ENCODE assay signal across 14 cellular contexts in the genomic region with DNA sequence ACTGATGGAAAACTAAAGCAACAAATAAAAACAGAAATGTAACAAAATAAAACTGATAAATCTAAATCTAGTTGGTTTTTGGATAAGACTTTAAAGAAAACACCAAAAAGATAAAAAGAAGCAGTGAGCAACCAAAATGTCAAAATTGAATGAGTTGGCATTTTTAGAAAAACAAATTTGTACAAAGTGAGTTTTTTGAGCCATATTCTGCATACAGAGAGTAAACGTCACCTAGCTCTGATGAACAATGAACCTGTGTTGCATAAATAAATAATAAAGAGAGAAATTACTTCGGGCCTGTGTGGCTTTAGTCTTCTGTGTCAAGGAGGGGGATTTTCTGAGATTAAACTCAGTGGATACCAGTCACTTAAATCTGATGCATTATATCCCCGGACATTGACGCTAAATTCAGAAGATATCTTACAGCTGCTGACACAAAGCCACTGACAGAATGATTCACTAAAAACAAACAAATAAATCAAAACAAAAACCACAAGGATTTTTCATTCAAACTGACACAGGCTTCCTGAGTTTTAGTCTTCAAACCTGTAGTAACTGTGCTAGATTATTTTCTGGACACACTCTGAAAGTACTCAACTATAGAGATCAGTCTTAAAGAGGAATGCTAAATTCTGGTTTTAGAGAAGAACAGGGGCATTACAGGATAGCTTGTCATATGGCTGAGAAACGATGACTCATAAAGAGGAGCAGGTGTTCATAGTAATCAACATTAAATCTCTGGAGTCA.
DNase-seq lines count a peak whose midpoint lies in the region; ATAC-seq and TF ChIP-seq lines count a peak whose summit lies in the region.
"Had no signal": no experiment of that assay in that cellular context is flagged by ENCODE, and none has a peak within 500 bp of the region (broad histone marks: within the 10 kb centered on the region; RNA-seq: fewer than 3 reads in every experiment).

No MANE protein-coding gene starts in this region.

- H3K4me1 ChIP-seq in GM23248 (ENCODE audit: insufficient read depth) (no peaks in the 10 kb centered on the region), Panc1 (ENCODE audit: control insufficient read depth, insufficient read depth, low read length) (no peaks in the 10 kb centered on the region), mesendoderm (ENCODE audit: control insufficient read depth, low read depth, low read length) (no peaks in the 10 kb centered on the region)

- H3K4me3 ChIP-seq in GM23248 (no peak overlapping the region), Panc1 (ENCODE audit: low read depth in 2 of 2, low read length in 2 of 2) (peak overlapping the region in 1 of 2 experiments; percentile 1; a peak in 1 of 4 replicates), mesendoderm (ENCODE audit: low read length) (no peak overlapping the region)

- POLR2A ChIA-PET in Panc1 (lab: Charles Lee) = no interaction called here

- in situ Hi-C loops in GM23248 (cut with MboI) (no loop called here), Panc1 (cut with HindIII; ENCODE audit: low pct_unique_long_range_greater_than_20kb, low sequenced_read_pairs) (no loop called here), KBM-7 (cut with MboI; ENCODE audit: low pct_unique_long_range_greater_than_20kb, low sequenced_read_pairs) (no loop called here)

- H3K27ac Mint-ChIP-seq in activated CD8-positive, alpha-beta memory T cell treated with anti-CD3 and anti-CD28 coated beads, Interleukin-2, amount 10 ng/mL, durations not matched to agents 7 days and 5 days = no peak overlapping the region
- H3K27ac Mint-ChIP-seq: memory B cell; stimulated activated naive CD8-positive, alpha-beta T cell treated with anti-CD3 and anti-CD28 coated beads, Interleukin-15, amount 100 ng/mL, for 72 hours had no signal

- CTCF ChIA-PET in Panc1 (lab: Charles Lee) = no interaction called here
- CTCF ChIA-PET in activated CD8-positive, alpha-beta memory T cell treated with anti-CD3 and anti-CD28 coated beads, Interleukin-2, amount 10 ng/mL, durations not matched to agents 7 days and 5 days (lab: Charles Lee) = no interaction called here

- no peaks in the 10 kb centered on the region for H3K27me3 Mint-ChIP-seq in activated CD8-positive, alpha-beta memory T cell treated with anti-CD3 and anti-CD28 coated beads, Interleukin-2, amount 10 ng/mL, durations not matched to agents 7 days and 5 days
- H3K27me3 Mint-ChIP-seq: memory B cell; stimulated activated naive CD8-positive, alpha-beta T cell treated with anti-CD3 and anti-CD28 coated beads, Interleukin-15, amount 100 ng/mL, for 72 hours had no signal

- 54 to 61% methylated on average over 5 of the region's 5 CpGs for WGBS in GM23248 (ENCODE audit: low coverage in 1 of 2, low lambda C conversion rate in 2 of 2, missing lambda C conversion rate in 2 of 2), 2 experiments
- WGBS in mesendoderm (ENCODE audit: extremely low coverage, insufficient coverage, low lambda C conversion rate) = no CpG with 5 or more reads among the region's 5 CpGs

- H3K36me3 Mint-ChIP-seq in activated CD8-positive, alpha-beta memory T cell treated with anti-CD3 and anti-CD28 coated beads, Interleukin-2, amount 10 ng/mL, durations not matched to agents 7 days and 5 days = no peaks in the 10 kb centered on the region
- H3K36me3 Mint-ChIP-seq: memory B cell had no signal

- no peak overlapping the region for H2BK5ac ChIP-seq in mesendoderm (ENCODE audit: low read length)

- no peak overlapping the region for H2BK15ac ChIP-seq in mesendoderm (replicated peaks; ENCODE audit: low read depth)

- no peaks in the 10 kb centered on the region for H3K79me1 ChIP-seq in mesendoderm (ENCODE audit: low read length)

- no peak overlapping the region for H2AK5ac ChIP-seq in mesendoderm (ENCODE audit: low read length)

- ATAC-seq in Panc1 = peak; percentile 83
- ATAC-seq in activated CD8-positive, alpha-beta memory T cell treated with anti-CD3 and anti-CD28 coated beads, Interleukin-2, amount 10 ng/mL, durations not matched to agents 7 days and 5 days = no peak
- no peak for ATAC-seq in GM18870 (IDR thresholded peaks at IDR 0.05; ENCODE audit: unreplicated experiment)
- no peak for ATAC-seq in HG03025 (IDR thresholded peaks at IDR 0.05; ENCODE audit: low FRiP score, unreplicated experiment)
- ATAC-seq: activated CD4-positive, CD25-positive, alpha-beta regulatory T cell treated with anti-CD3 and anti-CD28 coated beads, Interleukin-2, amount 50 U/mL, for 24 hours; stimulated activated naive CD8-positive, alpha-beta T cell treated with anti-CD3 and anti-CD28 coated beads, Interleukin-15, amount 100 ng/mL, for 72 hours had no signal

- H3K4me1 Mint-ChIP-seq in activated CD8-positive, alpha-beta memory T cell treated with anti-CD3 and anti-CD28 coated beads, Interleukin-2, amount 10 ng/mL, durations not matched to agents 7 days and 5 days = no peaks in the 10 kb centered on the region
- H3K4me1 Mint-ChIP-seq: memory B cell; stimulated activated naive CD8-positive, alpha-beta T cell treated with anti-CD3 and anti-CD28 coated beads, Interleukin-15, amount 100 ng/mL, for 72 hours had no signal

- TF ChIP-seq CTCF in Panc1 (IDR thresholded peaks at IDR 0.05) = no peak

- H3K79me2 ChIP-seq in GM23248 (ENCODE audit: insufficient read depth) (no peaks in the 10 kb centered on the region), mesendoderm (ENCODE audit: control insufficient read depth, insufficient read depth, low read length) (no peaks in the 10 kb centered on the region)

- no peak overlapping the region for H4K8ac ChIP-seq in mesendoderm (ENCODE audit: low read depth, low read length)

- no peak overlapping the region for H3K4me3 Mint-ChIP-seq in activated CD8-positive, alpha-beta memory T cell treated with anti-CD3 and anti-CD28 coated beads, Interleukin-2, amount 10 ng/mL, durations not matched to agents 7 days and 5 days
- H3K4me3 Mint-ChIP-seq: memory B cell; stimulated activated naive CD8-positive, alpha-beta T cell treated with anti-CD3 and anti-CD28 coated beads, Interleukin-15, amount 100 ng/mL, for 72 hours had no signal

- H3K4ac ChIP-seq in mesendoderm (ENCODE audit: low read depth, low read length) = no peak overlapping the region

- intact Hi-C loops in Panc1 (cut with micrococcal nuclease; ENCODE audit: unreplicated experiment) = no loop called here

- DNase-seq in GM23248 = peak; percentile 2
- peak; percentile 65 to 76 for DNase-seq in NCI-H1930 (lab: John Stamatoyannopoulos, UW)
- DNase-seq in Panc1 (ENCODE audit: low read depth, low spot score) = peak; percentile 82
- DNase-seq in mesendoderm = peak; percentile 1
- no peak for DNase-seq in activated CD8-positive, alpha-beta memory T cell treated with anti-CD3 and anti-CD28 coated beads, Interleukin-2, amount 10 ng/mL, durations not matched to agents 7 days and 5 days
- DNase-seq in KBM-7 = no peak
- DNase-seq: posterior cingulate gyrus; SIG-M5; stimulated activated CD4-positive, alpha-beta T cell treated with anti-CD3 and anti-CD28 coated beads, Interleukin-4, amount 100 ng/mL, for 1 hour; stimulated activated naive CD8-positive, alpha-beta T cell treated with anti-CD3 and anti-CD28 coated beads, Interleukin-15, amount 100 ng/mL, for 72 hours had no signal

- no peaks in the 10 kb centered on the region for H3K27me3 ChIP-seq in GM23248 (replicated peaks; ENCODE audit: insufficient read depth)
- H3K27me3 ChIP-seq in Panc1 (ENCODE audit: control insufficient read depth, insufficient read depth, low read length) = no peaks in the 10 kb centered on the region
- no peaks in the 10 kb centered on the region for H3K27me3 ChIP-seq in mesendoderm (ENCODE audit: insufficient read depth, low read length, poor library complexity)

- no TSS peak for BruUV-seq in Panc1 (replicated peaks; lab: Mats Ljungman, UMichigan)

- H3K9me3 ChIP-seq in GM23248 (ENCODE audit: low read depth) (no peaks in the 10 kb centered on the region), Panc1 (ENCODE audit: control insufficient read depth, insufficient read depth, low read depth, low read length) (no peaks in the 10 kb centered on the region)

- no peak overlapping the region for H3K18ac ChIP-seq in mesendoderm (ENCODE audit: low read length)

- H3F3A ChIP-seq in GM23248 (ENCODE audit: insufficient read depth) = no peaks in the 10 kb centered on the region

- no peak overlapping the region for H3K23ac ChIP-seq in mesendoderm (ENCODE audit: low read length)

- no peak overlapping the region for H2BK120ac ChIP-seq in mesendoderm (ENCODE audit: low read depth, low read length)

- H2AFZ ChIP-seq in GM23248 = no peak overlapping the region

- H3K9me3 Mint-ChIP-seq in activated CD8-positive, alpha-beta memory T cell treated with anti-CD3 and anti-CD28 coated beads, Interleukin-2, amount 10 ng/mL, durations not matched to agents 7 days and 5 days (ENCODE audit: low read depth) = no peaks in the 10 kb centered on the region
- H3K9me3 Mint-ChIP-seq: memory B cell; stimulated activated naive CD8-positive, alpha-beta T cell treated with anti-CD3 and anti-CD28 coated beads, Interleukin-15, amount 100 ng/mL, for 72 hours had no signal

- H3K36me3 ChIP-seq in GM23248 (ENCODE audit: low read depth) (no peaks in the 10 kb centered on the region), Panc1 (ENCODE audit: control insufficient read depth, insufficient read depth, low read length) (no peaks in the 10 kb centered on the region), mesendoderm (ENCODE audit: control insufficient read depth, insufficient read depth, low read length) (no peaks in the 10 kb centered on the region)

- H3K27ac ChIP-seq in GM23248 = no peak overlapping the region
- H3K27ac ChIP-seq in Panc1 (ENCODE audit: low read length) = no peak overlapping the region
- H3K27ac ChIP-seq in mesendoderm (ENCODE audit: low read depth, low read length) = no peak overlapping the region

- no peak overlapping the region for H4K5ac ChIP-seq in mesendoderm (ENCODE audit: low read length)

- H3K9ac ChIP-seq in GM23248 = no peak overlapping the region
- no peak overlapping the region for H3K9ac ChIP-seq in mesendoderm (ENCODE audit: low read length)

- no peaks in the 10 kb centered on the region for H4K20me1 ChIP-seq in GM23248 (ENCODE audit: insufficient read depth)

- H3K4me2 ChIP-seq in GM23248 (ENCODE audit: unreplicated experiment) (no peak overlapping the region), mesendoderm (ENCODE audit: low read length) (no peak overlapping the region)

- H3K9me2 ChIP-seq in GM23248 (ENCODE audit: insufficient read depth) = no peaks in the 10 kb centered on the region

- H3K56ac ChIP-seq in mesendoderm (ENCODE audit: low read length) = no peak overlapping the region

Comparison
In these comparisons a context has a peak if more than half of its experiments do, and no peak if none do; other contexts are left out.
1. DNase-seq: peak in GM23248 (single experiment), NCI-H1930 (2 of 2), Panc1 (single experiment) and mesendoderm (single experiment); none in activated CD8-positive, alpha-beta memory T cell treated with anti-CD3 and anti-CD28 coated beads, Interleukin-2, amount 10 ng/mL, durations not matched to agents 7 days and 5 days (single experiment) and KBM-7 (single experiment).